28 cellular contexts compared by ENCODE assay signal in genomic region chr13:107461751-107462150, GRCh38.
DNase-seq lines count a peak whose midpoint lies in the region; ATAC-seq and TF ChIP-seq lines count a peak whose summit lies in the region.
"Had no signal": no experiment of that assay in that cellular context is flagged by ENCODE, and none has a peak within 500 bp of the region (broad histone marks: within the 10 kb centered on the region; RNA-seq: fewer than 3 reads in every experiment).

No MANE protein-coding gene starts in this region.

- H3K9me3 Mint-ChIP-seq in natural killer cell, result peaks cover 0 to 12% of the 10 kb centered on the region in 2 donors

- peaks cover 31% of the 10 kb centered on the region for H3K4me1 ChIP-seq in GM23248 (ENCODE audit: insufficient read depth)
- H3K4me1 ChIP-seq in SJCRH30, result no peaks in the 10 kb centered on the region
- H3K4me1 ChIP-seq: body of pancreas, gastroesophageal sphincter, HAP-1 had no signal

- peak overlapping the region; percentile 8 for H3K4me2 ChIP-seq in GM23248 (ENCODE audit: unreplicated experiment)

- H3K4me3 ChIP-seq in GM23248 (no peak overlapping the region), SJCRH30 (no peak overlapping the region)
- H3K4me3 ChIP-seq: body of pancreas, gastroesophageal sphincter, HAP-1, skin epidermis, tibial nerve had no signal

- no peaks in the 10 kb centered on the region for H3F3A ChIP-seq in GM23248 (ENCODE audit: insufficient read depth)

- H3K4me3 Mint-ChIP-seq in natural killer cell, result no peak overlapping the region
- H3K4me3 Mint-ChIP-seq: activated CD8-positive, alpha-beta T cell treated with anti-CD3 and anti-CD28 coated beads, Interleukin-2, amount 10 ng/mL, durations not matched to agents 7 days and 5 days; activated naive CD8-positive, alpha-beta T cell; CD8-positive, alpha-beta T cell; effector memory CD8-positive, alpha-beta T cell; natural killer cell treated with Interleukin-12 subunit alpha and Interleukin-12 subunit beta and Interleukin-15 and Interleukin-18, amount 100 ng/mL, for 72 hours; stimulated activated naive CD8-positive, alpha-beta T cell treated with anti-CD3 and anti-CD28 coated beads, Interleukin-15, amount 100 ng/mL, for 72 hours had no signal

- WGBS in GM23248 (ENCODE audit: low coverage in 1 of 2, low lambda C conversion rate in 2 of 2, missing lambda C conversion rate in 2 of 2), 2 experiments, result 26 to 54% methylated on average over 1 of the region's 1 CpG

- H3K9ac ChIP-seq in GM23248, result no peak overlapping the region

- no peaks in the 10 kb centered on the region for H4K20me1 ChIP-seq in GM23248 (ENCODE audit: insufficient read depth)

- H3K36me3 Mint-ChIP-seq in natural killer cell, result no peaks in the 10 kb centered on the region
- H3K36me3 Mint-ChIP-seq: activated naive CD8-positive, alpha-beta T cell; CD8-positive, alpha-beta T cell; natural killer cell treated with Interleukin-12 subunit alpha and Interleukin-12 subunit beta and Interleukin-15 and Interleukin-18, amount 100 ng/mL, for 72 hours had no signal

- peaks cover 25% of the 10 kb centered on the region for H3K79me2 ChIP-seq in GM23248 (ENCODE audit: insufficient read depth)

- H3K27me3 ChIP-seq in GM23248 (replicated peaks; ENCODE audit: insufficient read depth) (no peaks in the 10 kb centered on the region), SJCRH30 (no peaks in the 10 kb centered on the region)
- H3K27me3 ChIP-seq: body of pancreas, gastroesophageal sphincter, tibial nerve had no signal

- ATAC-seq in SK-N-SH treated with all-trans-retinoic acid at 6 μM for 48 hours, result peak; percentile 48; the same call in 1 of the 3 replicates
- ATAC-seq in natural killer cell, result no peak
- no peak for ATAC-seq in GM21737 (IDR thresholded peaks at IDR 0.05; ENCODE audit: unreplicated experiment)
- ATAC-seq: activated CD8-positive, alpha-beta T cell treated with anti-CD3 and anti-CD28 coated beads, Interleukin-2, amount 10 ng/mL, durations not matched to agents 7 days and 5 days; body of pancreas; CD8-positive, alpha-beta T cell; effector memory CD8-positive, alpha-beta T cell; gastroesophageal sphincter; left ventricle myocardium superior; natural killer cell treated with Interleukin-12 subunit alpha and Interleukin-12 subunit beta and Interleukin-15 and Interleukin-18, amount 100 ng/mL, for 72 hours; stimulated activated naive CD8-positive, alpha-beta T cell treated with anti-CD3 and anti-CD28 coated beads, Interleukin-15, amount 100 ng/mL, for 72 hours had no signal

- H3K9me3 ChIP-seq in GM23248 (ENCODE audit: low read depth) (no peaks in the 10 kb centered on the region), SJCRH30 (replicated peaks) (no peaks in the 10 kb centered on the region)
- H3K9me3 ChIP-seq: body of pancreas, gastroesophageal sphincter, HAP-1, tibial nerve had no signal

- H3K27ac ChIP-seq in GM23248 (no peak overlapping the region), SJCRH30 (no peak overlapping the region)
- H3K27ac ChIP-seq: body of pancreas, gastroesophageal sphincter, skin epidermis, tibial nerve had no signal

- DNase-seq in GM23248, result no peak
- DNase-seq in dedifferentiated amniotic fluid mesenchymal stem cell (ENCODE audit: extremely low spot score), result peak; percentile 81
- peak; percentile 47 for DNase-seq in midbrain (lab: John Stamatoyannopoulos, UW)
- no peak for DNase-seq in SJCRH30
- DNase-seq in natural killer cell, result no peak
- no peak for DNase-seq in SIG-M5 (lab: John Stamatoyannopoulos, UW)
- DNase-seq: activated CD8-positive, alpha-beta T cell treated with anti-CD3 and anti-CD28 coated beads, Interleukin-2, amount 10 ng/mL, durations not matched to agents 7 days and 5 days; activated effector memory CD4-positive, alpha-beta T cell treated with Interleukin-2 at 50 U/mL for 16 hours; body of pancreas; CD8-positive, alpha-beta T cell; DMS153; effector memory CD8-positive, alpha-beta T cell; islet precursor cell; KBM-7; left ventricle myocardium superior; MM.1S; NCI-H1417 treated with DMSO at 0.1 percent for 48 hours; stimulated activated CD4-positive, alpha-beta T cell treated with anti-CD3 and anti-CD28 coated beads, Interleukin-1b, Interleukin-23, amount 100 ng/mL, for 48 hours; stimulated activated CD8-positive, alpha-beta memory T cell treated with anti-CD3 and anti-CD28 coated beads, Interleukin-4, amount 100 ng/mL, for 48 hours; stimulated activated naive CD8-positive, alpha-beta T cell treated with anti-CD3 and anti-CD28 coated beads, Interleukin-15, amount 100 ng/mL, for 72 hours had no signal

- in situ Hi-C loops in GM23248 (cut with MboI), result no loop called here

- no peak overlapping the region for H2AFZ ChIP-seq in GM23248

- intact Hi-C loops in natural killer cell (cut with micrococcal nuclease), result no loop called here

- no peaks in the 10 kb centered on the region for H3K4me1 Mint-ChIP-seq in natural killer cell
- H3K4me1 Mint-ChIP-seq: stimulated activated naive CD8-positive, alpha-beta T cell treated with anti-CD3 and anti-CD28 coated beads, Interleukin-15, amount 100 ng/mL, for 72 hours had no signal

- H3K27me3 Mint-ChIP-seq in natural killer cell (ENCODE audit: low read depth in 2 of 2), result no peaks in the 10 kb centered on the region
- H3K27me3 Mint-ChIP-seq: activated naive CD8-positive, alpha-beta T cell; effector memory CD8-positive, alpha-beta T cell; natural killer cell treated with Interleukin-12 subunit alpha and Interleukin-12 subunit beta and Interleukin-15 and Interleukin-18, amount 100 ng/mL, for 72 hours; stimulated activated naive CD8-positive, alpha-beta T cell treated with anti-CD3 and anti-CD28 coated beads, Interleukin-15, amount 100 ng/mL, for 72 hours had no signal

- H3K9me2 ChIP-seq in GM23248 (ENCODE audit: insufficient read depth), result no peaks in the 10 kb centered on the region

- TF ChIP-seq CTCF in natural killer cell (IDR thresholded peaks at IDR 0.05), result no peak

- no peak overlapping the region for H3K27ac Mint-ChIP-seq in natural killer cell
- H3K27ac Mint-ChIP-seq: activated CD8-positive, alpha-beta T cell treated with anti-CD3 and anti-CD28 coated beads, Interleukin-2, amount 10 ng/mL, durations not matched to agents 7 days and 5 days; activated naive CD8-positive, alpha-beta T cell; CD8-positive, alpha-beta T cell; effector memory CD8-positive, alpha-beta T cell; natural killer cell treated with Interleukin-12 subunit alpha and Interleukin-12 subunit beta and Interleukin-15 and Interleukin-18, amount 100 ng/mL, for 72 hours had no signal

- H3K36me3 ChIP-seq in GM23248 (ENCODE audit: low read depth) (no peaks in the 10 kb centered on the region), SJCRH30 (no peaks in the 10 kb centered on the region)
- H3K36me3 ChIP-seq: gastroesophageal sphincter, HAP-1, tibial nerve had no signal

TF ChIP-seq in SK-N-SH treated with all-trans-retinoic acid at 6 μM for 48 hours, 23 proteins besides CTCF, POLR2A, EP300 and RAD21 (continues in another document):
- TF ChIP-seq RARB (CRISPR knock-in tag; IDR thresholded peaks at IDR 0.05), result no peak
- no peak for TF ChIP-seq SNAI2 (CRISPR knock-in tag; IDR thresholded peaks at IDR 0.05)
- TF ChIP-seq, protein P1, sequence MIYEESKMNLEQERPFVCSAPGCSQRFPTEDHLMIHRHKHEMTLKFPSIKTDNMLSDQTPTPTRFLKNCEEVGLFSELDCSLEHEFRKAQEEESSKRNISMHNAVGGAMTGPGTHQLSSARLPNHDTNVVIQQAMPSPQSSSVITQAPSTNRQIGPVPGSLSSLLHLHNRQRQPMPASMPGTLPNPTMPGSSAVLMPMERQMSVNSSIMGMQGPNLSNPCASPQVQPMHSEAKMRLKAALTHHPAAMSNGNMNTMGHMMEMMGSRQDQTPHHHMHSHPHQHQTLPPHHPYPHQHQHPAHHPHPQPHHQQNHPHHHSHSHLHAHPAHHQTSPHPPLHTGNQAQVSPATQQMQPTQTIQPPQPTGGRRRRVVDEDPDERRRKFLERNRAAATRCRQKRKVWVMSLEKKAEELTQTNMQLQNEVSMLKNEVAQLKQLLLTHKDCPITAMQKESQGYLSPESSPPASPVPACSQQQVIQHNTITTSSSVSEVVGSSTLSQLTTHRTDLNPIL (CRISPR knock-in tag; IDR thresholded peaks at IDR 0.05; ENCODE audit: low read depth), result no peak
- no peak for TF ChIP-seq ESRRG (CRISPR knock-in tag; IDR thresholded peaks at IDR 0.05)
- TF ChIP-seq, protein P2, sequence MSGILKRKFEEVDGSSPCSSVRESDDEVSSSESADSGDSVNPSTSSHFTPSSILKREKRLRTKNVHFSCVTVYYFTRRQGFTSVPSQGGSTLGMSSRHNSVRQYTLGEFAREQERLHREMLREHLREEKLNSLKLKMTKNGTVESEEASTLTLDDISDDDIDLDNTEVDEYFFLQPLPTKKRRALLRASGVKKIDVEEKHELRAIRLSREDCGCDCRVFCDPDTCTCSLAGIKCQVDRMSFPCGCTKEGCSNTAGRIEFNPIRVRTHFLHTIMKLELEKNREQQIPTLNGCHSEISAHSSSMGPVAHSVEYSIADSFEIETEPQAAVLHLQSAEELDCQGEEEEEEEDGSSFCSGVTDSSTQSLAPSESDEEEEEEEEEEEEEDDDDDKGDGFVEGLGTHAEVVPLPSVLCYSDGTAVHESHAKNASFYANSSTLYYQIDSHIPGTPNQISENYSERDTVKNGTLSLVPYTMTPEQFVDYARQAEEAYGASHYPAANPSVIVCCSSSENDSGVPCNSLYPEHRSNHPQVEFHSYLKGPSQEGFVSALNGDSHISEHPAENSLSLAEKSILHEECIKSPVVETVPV (CRISPR knock-in tag; IDR thresholded peaks at IDR 0.05), result no peak
- TF ChIP-seq CSDC2 (CRISPR knock-in tag; IDR thresholded peaks at IDR 0.05), result no peak
- no peak for TF ChIP-seq ZFP30 (CRISPR knock-in tag; IDR thresholded peaks at IDR 0.05)
- no peak for TF ChIP-seq ZNF70 (CRISPR knock-in tag; IDR thresholded peaks at IDR 0.05)
- TF ChIP-seq ZNF8 (CRISPR knock-in tag; IDR thresholded peaks at IDR 0.05), result no peak
- no peak for TF ChIP-seq BACH2 (CRISPR knock-in tag; IDR thresholded peaks at IDR 0.05; ENCODE audit: borderline replicate concordance)
- no peak for TF ChIP-seq OSR1 (CRISPR knock-in tag; IDR thresholded peaks at IDR 0.05)
- TF ChIP-seq ZNF565 (CRISPR knock-in tag; conservative IDR thresholded peaks at IDR 0.05; ENCODE audit: low read depth), result no peak

Comparison
In these comparisons a context has a peak if more than half of its experiments do, and no peak if none do; other contexts are left out.
1. DNase-seq: peak in dedifferentiated amniotic fluid mesenchymal stem cell (single experiment) and midbrain (single experiment); none in GM23248 (single experiment), SJCRH30 (0 of 2), natural killer cell (single experiment) and SIG-M5 (single experiment).